Comparison of ENCODE assay signal across 1 cellular context in the genomic region with DNA sequence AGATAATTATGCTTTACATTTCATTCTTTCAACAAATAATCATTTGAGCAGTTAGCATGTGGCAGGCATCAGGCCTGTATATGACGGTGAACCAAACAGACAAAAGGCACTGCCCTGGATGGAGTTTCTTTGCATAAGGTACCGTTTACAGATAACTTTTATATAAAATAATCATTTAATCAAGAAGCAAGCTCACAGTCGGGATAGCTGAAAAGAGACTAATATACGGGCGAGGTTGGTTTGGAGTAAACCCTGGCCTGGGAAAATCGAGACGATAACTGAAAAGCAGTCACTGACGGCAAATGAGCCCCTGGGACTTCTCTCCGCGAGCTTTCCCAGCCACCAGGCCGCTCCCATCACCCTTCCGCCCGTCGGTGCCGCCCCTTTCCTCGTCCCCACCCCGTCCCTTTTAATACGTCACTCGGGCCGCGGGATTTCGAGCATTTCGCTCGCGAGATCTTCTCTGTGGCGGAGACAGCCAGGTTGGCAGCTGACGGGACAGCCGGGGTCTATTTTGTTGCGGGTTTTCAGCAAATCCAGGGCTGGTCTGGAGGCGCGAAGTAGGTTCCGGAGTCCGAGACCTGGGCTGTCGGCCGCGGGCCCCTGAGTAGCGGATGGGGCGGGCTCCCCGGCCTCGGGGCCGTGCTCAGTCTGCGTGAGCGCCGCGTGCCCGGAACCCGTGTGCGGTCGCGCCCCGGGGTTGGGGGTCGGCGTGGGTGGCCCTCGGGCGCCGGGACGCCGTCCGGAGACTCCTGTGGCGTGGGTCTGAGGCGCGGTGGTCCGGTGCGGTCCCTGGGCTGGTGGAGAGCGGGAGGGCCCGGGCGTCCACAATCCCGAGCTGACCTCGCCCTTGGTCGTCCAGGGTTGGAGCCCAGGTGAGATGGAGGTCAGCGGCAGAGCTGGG.
TF ChIP-seq lines count a peak whose summit lies in the region.

A gene (plus strand): TSS at position 462 of the 904 bp plus-strand sequence. CDS start 703 bp downstream, outside the sequence.

TF ChIP-seq in GM12878, 131 proteins besides CTCF, POLR2A, EP300 and RAD21 (continued from another document and continues in another):
- TF ChIP-seq, protein P1, sequence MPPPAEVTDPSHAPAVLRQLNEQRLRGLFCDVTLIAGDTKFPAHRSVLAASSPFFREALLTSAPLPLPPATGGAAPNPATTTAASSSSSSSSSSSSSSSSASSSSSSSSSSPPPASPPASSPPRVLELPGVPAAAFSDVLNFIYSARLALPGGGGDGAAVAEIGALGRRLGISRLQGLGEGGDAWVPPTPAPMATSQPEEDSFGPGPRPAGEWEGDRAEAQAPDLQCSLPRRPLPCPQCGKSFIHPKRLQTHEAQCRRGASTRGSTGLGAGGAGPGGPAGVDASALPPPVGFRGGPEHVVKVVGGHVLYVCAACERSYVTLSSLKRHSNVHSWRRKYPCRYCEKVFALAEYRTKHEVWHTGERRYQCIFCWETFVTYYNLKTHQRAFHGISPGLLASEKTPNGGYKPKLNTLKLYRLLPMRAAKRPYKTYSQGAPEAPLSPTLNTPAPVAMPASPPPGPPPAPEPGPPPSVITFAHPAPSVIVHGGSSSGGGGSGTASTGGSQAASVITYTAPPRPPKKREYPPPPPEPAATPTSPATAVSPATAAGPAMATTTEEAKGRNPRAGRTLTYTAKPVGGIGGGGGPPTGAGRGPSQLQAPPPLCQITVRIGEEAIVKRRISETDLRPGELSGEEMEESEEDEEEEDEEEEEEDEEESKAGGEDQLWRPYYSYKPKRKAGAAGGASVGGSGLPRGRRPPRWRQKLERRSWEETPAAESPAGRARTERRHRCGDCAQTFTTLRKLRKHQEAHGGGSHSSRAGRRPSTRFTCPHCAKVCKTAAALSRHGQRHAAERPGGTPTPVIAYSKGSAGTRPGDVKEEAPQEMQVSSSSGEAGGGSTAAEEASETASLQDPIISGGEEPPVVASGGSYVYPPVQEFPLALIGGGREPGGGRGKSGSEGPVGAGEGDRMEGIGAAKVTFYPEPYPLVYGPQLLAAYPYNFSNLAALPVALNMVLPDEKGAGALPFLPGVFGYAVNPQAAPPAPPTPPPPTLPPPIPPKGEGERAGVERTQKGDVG (CRISPR knock-in tag; IDR thresholded peaks at IDR 0.05) = no peak
- peak; percentile 88 for TF ChIP-seq MEF2B (IDR thresholded peaks at IDR 0.05; ENCODE audit: partially characterized antibody, poor library complexity, severe bottlenecking)
- peak; percentile 79 for TF ChIP-seq IKZF1 (conservative IDR thresholded peaks at IDR 0.05)
- TF ChIP-seq, protein P2, sequence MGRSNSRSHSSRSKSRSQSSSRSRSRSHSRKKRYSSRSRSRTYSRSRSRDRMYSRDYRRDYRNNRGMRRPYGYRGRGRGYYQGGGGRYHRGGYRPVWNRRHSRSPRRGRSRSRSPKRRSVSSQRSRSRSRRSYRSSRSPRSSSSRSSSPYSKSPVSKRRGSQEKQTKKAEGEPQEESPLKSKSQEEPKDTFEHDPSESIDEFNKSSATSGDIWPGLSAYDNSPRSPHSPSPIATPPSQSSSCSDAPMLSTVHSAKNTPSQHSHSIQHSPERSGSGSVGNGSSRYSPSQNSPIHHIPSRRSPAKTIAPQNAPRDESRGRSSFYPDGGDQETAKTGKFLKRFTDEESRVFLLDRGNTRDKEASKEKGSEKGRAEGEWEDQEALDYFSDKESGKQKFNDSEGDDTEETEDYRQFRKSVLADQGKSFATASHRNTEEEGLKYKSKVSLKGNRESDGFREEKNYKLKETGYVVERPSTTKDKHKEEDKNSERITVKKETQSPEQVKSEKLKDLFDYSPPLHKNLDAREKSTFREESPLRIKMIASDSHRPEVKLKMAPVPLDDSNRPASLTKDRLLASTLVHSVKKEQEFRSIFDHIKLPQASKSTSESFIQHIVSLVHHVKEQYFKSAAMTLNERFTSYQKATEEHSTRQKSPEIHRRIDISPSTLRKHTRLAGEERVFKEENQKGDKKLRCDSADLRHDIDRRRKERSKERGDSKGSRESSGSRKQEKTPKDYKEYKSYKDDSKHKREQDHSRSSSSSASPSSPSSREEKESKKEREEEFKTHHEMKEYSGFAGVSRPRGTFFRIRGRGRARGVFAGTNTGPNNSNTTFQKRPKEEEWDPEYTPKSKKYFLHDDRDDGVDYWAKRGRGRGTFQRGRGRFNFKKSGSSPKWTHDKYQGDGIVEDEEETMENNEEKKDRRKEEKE (IDR thresholded peaks at IDR 0.05) = no peak
- peak; percentile 74 for TF ChIP-seq TAF1 (IDR thresholded peaks at IDR 0.05; ENCODE audit: borderline replicate concordance, low read depth, low read length)
- TF ChIP-seq MEF2A (IDR thresholded peaks at IDR 0.05; ENCODE audit: insufficient read depth, low read depth, low read length) = no peak; the same call in 1 of the 2 replicates
- TF ChIP-seq POU2F2 (IDR thresholded peaks at IDR 0.05; ENCODE audit: borderline replicate concordance, low read depth, low read length) = no peak; the same call in 2 of the 3 replicates
- TF ChIP-seq ZZZ3 (IDR thresholded peaks at IDR 0.05; ENCODE audit: control insufficient read depth, insufficient read length, low read depth) = no peak
- peak; percentile 90 for TF ChIP-seq NR2F1 (conservative IDR thresholded peaks at IDR 0.05)
- no peak for TF ChIP-seq FOS (IDR thresholded peaks at IDR 0.05; ENCODE audit: borderline replicate concordance, extremely low read depth, insufficient read length)
- peak; percentile 78 for TF ChIP-seq ATF7 (IDR thresholded peaks at IDR 0.05; ENCODE audit: low read depth)
- no peak for TF ChIP-seq WRNIP1 (IDR thresholded peaks at IDR 0.05; ENCODE audit: borderline replicate concordance, low read depth, low read length)
- TF ChIP-seq, protein P3, sequence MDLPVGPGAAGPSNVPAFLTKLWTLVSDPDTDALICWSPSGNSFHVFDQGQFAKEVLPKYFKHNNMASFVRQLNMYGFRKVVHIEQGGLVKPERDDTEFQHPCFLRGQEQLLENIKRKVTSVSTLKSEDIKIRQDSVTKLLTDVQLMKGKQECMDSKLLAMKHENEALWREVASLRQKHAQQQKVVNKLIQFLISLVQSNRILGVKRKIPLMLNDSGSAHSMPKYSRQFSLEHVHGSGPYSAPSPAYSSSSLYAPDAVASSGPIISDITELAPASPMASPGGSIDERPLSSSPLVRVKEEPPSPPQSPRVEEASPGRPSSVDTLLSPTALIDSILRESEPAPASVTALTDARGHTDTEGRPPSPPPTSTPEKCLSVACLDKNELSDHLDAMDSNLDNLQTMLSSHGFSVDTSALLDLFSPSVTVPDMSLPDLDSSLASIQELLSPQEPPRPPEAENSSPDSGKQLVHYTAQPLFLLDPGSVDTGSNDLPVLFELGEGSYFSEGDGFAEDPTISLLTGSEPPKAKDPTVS (IDR thresholded peaks at IDR 0.05; ENCODE audit: low read depth, low read length) = no peak
- TF ChIP-seq, protein P4, sequence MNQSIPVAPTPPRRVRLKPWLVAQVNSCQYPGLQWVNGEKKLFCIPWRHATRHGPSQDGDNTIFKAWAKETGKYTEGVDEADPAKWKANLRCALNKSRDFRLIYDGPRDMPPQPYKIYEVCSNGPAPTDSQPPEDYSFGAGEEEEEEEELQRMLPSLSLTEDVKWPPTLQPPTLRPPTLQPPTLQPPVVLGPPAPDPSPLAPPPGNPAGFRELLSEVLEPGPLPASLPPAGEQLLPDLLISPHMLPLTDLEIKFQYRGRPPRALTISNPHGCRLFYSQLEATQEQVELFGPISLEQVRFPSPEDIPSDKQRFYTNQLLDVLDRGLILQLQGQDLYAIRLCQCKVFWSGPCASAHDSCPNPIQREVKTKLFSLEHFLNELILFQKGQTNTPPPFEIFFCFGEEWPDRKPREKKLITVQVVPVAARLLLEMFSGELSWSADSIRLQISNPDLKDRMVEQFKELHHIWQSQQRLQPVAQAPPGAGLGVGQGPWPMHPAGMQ (IDR thresholded peaks at IDR 0.05; ENCODE audit: borderline replicate concordance) = no peak; the same call in 1 of the 2 replicates
- TF ChIP-seq KAT2A (conservative IDR thresholded peaks at IDR 0.05; ENCODE audit: control insufficient read depth, low read depth, low read length) = no peak
- TF ChIP-seq EZH2 (IDR thresholded peaks at IDR 0.05; ENCODE audit: borderline replicate concordance, control insufficient read depth, low read depth, low read length) = no peak
- TF ChIP-seq SMARCA5 (IDR thresholded peaks at IDR 0.05) = 0 out of 2 replicates have a peak, but pooled peaks have one; percentile 61
- TF ChIP-seq JUNB (IDR thresholded peaks at IDR 0.05) = no peak
- TF ChIP-seq, protein P5, sequence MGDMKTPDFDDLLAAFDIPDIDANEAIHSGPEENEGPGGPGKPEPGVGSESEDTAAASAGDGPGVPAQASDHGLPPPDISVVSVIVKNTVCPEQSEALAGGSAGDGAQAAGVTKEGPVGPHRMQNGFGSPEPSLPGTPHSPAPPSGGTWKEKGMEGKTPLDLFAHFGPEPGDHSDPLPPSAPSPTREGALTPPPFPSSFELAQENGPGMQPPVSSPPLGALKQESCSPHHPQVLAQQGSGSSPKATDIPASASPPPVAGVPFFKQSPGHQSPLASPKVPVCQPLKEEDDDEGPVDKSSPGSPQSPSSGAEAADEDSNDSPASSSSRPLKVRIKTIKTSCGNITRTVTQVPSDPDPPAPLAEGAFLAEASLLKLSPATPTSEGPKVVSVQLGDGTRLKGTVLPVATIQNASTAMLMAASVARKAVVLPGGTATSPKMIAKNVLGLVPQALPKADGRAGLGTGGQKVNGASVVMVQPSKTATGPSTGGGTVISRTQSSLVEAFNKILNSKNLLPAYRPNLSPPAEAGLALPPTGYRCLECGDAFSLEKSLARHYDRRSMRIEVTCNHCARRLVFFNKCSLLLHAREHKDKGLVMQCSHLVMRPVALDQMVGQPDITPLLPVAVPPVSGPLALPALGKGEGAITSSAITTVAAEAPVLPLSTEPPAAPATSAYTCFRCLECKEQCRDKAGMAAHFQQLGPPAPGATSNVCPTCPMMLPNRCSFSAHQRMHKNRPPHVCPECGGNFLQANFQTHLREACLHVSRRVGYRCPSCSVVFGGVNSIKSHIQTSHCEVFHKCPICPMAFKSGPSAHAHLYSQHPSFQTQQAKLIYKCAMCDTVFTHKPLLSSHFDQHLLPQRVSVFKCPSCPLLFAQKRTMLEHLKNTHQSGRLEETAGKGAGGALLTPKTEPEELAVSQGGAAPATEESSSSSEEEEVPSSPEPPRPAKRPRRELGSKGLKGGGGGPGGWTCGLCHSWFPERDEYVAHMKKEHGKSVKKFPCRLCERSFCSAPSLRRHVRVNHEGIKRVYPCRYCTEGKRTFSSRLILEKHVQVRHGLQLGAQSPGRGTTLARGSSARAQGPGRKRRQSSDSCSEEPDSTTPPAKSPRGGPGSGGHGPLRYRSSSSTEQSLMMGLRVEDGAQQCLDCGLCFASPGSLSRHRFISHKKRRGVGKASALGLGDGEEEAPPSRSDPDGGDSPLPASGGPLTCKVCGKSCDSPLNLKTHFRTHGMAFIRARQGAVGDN (IDR thresholded peaks at IDR 0.05) = peak; percentile 47; the same call in 1 of the 2 replicates
- TF ChIP-seq CHD2 (IDR thresholded peaks at IDR 0.05; ENCODE audit: borderline replicate concordance, low read depth, low read length) = peak; percentile 96
- peak; percentile 81; the same call in 1 of the 2 replicates for TF ChIP-seq SMAD5 (IDR thresholded peaks at IDR 0.05; ENCODE audit: low read depth)
- TF ChIP-seq NR2C2 (IDR thresholded peaks at IDR 0.05; ENCODE audit: borderline replicate concordance, control insufficient read depth, insufficient read length, low read depth) = no peak
- no peak for TF ChIP-seq CEBPB (IDR thresholded peaks at IDR 0.05; ENCODE audit: borderline replicate concordance in 1 of 2, low read depth in 2 of 2, low read length in 2 of 2)
- TF ChIP-seq SUZ12 (IDR thresholded peaks at IDR 0.05; ENCODE audit: unreplicated experiment) = no peak
- TF ChIP-seq, protein P6, sequence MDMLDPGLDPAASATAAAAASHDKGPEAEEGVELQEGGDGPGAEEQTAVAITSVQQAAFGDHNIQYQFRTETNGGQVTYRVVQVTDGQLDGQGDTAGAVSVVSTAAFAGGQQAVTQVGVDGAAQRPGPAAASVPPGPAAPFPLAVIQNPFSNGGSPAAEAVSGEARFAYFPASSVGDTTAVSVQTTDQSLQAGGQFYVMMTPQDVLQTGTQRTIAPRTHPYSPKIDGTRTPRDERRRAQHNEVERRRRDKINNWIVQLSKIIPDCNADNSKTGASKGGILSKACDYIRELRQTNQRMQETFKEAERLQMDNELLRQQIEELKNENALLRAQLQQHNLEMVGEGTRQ (IDR thresholded peaks at IDR 0.05; ENCODE audit: borderline replicate concordance, low read depth, low read length) = no peak
- no peak for TF ChIP-seq SREBF2 (IDR thresholded peaks at IDR 0.05; ENCODE audit: low read length)
- TF ChIP-seq SP1 (IDR thresholded peaks at IDR 0.05; ENCODE audit: low read depth, low read length) = peak; percentile 20
- peak in 1 of 2 experiments; percentile 65; a peak in 1 of 3 replicates for TF ChIP-seq EGR1 (IDR thresholded peaks at IDR 0.05; ENCODE audit: borderline replicate concordance in 1 of 2, low read depth in 2 of 2, low read length in 2 of 2)
- no peak for TF ChIP-seq PAX5 (IDR thresholded peaks at IDR 0.05; ENCODE audit: borderline replicate concordance, low read depth, low read length)
- TF ChIP-seq NR2C1 (IDR thresholded peaks at IDR 0.05) = 0 out of 2 replicates have a peak, but pooled peaks have one; percentile 12
- TF ChIP-seq JUND (IDR thresholded peaks at IDR 0.05; ENCODE audit: low read depth, low read length) = no peak
- TF ChIP-seq MXI1 (IDR thresholded peaks at IDR 0.05; ENCODE audit: low read depth, low read length) = peak; percentile 34; the same call in 1 of the 2 replicates
- TF ChIP-seq, protein P7, sequence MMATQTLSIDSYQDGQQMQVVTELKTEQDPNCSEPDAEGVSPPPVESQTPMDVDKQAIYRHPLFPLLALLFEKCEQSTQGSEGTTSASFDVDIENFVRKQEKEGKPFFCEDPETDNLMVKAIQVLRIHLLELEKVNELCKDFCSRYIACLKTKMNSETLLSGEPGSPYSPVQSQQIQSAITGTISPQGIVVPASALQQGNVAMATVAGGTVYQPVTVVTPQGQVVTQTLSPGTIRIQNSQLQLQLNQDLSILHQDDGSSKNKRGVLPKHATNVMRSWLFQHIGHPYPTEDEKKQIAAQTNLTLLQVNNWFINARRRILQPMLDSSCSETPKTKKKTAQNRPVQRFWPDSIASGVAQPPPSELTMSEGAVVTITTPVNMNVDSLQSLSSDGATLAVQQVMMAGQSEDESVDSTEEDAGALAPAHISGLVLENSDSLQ (IDR thresholded peaks at IDR 0.05) = peak; percentile 77
- no peak for TF ChIP-seq BMI1 (IDR thresholded peaks at IDR 0.05; ENCODE audit: borderline replicate concordance)
- TF ChIP-seq BACH1 (IDR thresholded peaks at IDR 0.05; ENCODE audit: borderline replicate concordance) = peak; percentile 67; the same call in 1 of the 2 replicates
- TF ChIP-seq SMC3 (IDR thresholded peaks at IDR 0.05; ENCODE audit: borderline replicate concordance, low read length) = no peak
- peak; percentile 91 for TF ChIP-seq POLR2AphosphoS5 (IDR thresholded peaks at IDR 0.05; ENCODE audit: low read length)
- no peak for TF ChIP-seq KDM1A (IDR thresholded peaks at IDR 0.05; ENCODE audit: borderline replicate concordance)
